ENCODE assay signal across 10 cellular contexts in genomic region chr6:117188627-117189201, GRCh38.
DNase-seq lines count a peak whose midpoint lies in the region; ATAC-seq and TF ChIP-seq lines count a peak whose summit lies in the region.
"Had no signal": no experiment of that assay in that cellular context is flagged by ENCODE, and none has a peak within 500 bp of the region (broad histone marks: within the 10 kb centered on the region; RNA-seq: fewer than 3 reads in every experiment).

No MANE protein-coding gene starts in this region.

- H3K4me3 ChIP-seq in AG10803 (ENCODE audit: low read length) (no peak overlapping the region), Panc1 (ENCODE audit: low read depth in 2 of 2, low read length in 2 of 2) (no peak overlapping the region), hepatocyte (no peak overlapping the region)
- H3K4me3 ChIP-seq: stomach had no signal

- CTCF ChIA-PET in Panc1 (lab: Charles Lee), result interaction anchor here (0.6 kb wide), 1 partner anchor 15 kb away, joined by 6 read pairs; no protein-coding TSS in a partner anchor

- ATAC-seq in Panc1, result no peak

- H3K9me3 ChIP-seq in Panc1 (ENCODE audit: control insufficient read depth, insufficient read depth, low read depth, low read length), result no peaks in the 10 kb centered on the region
- no peaks in the 10 kb centered on the region for H3K9me3 ChIP-seq in hepatocyte (ENCODE audit: low read depth)
- H3K9me3 ChIP-seq: stomach had no signal

- 25% methylated on average over 2 of the region's 2 CpGs for WGBS in hepatocyte (ENCODE audit: low lambda C conversion rate, missing lambda C conversion rate)

- H3K79me2 ChIP-seq in hepatocyte, result no peaks in the 10 kb centered on the region

- in situ Hi-C loops in GM13977 (cut with MboI; ENCODE audit: low pct_unique_long_range_greater_than_20kb, low sequenced_read_pairs, unreplicated experiment) (no loop called here), Panc1 (cut with HindIII; ENCODE audit: low pct_unique_long_range_greater_than_20kb, low sequenced_read_pairs) (no loop called here)

- no peaks in the 10 kb centered on the region for H3K27me3 ChIP-seq in Panc1 (ENCODE audit: control insufficient read depth, insufficient read depth, low read length)
- H3K27me3 ChIP-seq in hepatocyte, result no peaks in the 10 kb centered on the region
- H3K27me3 ChIP-seq: stomach had no signal

- H2AFZ ChIP-seq in hepatocyte, result no peak overlapping the region

- H3K36me3 ChIP-seq in Panc1 (ENCODE audit: control insufficient read depth, insufficient read depth, low read length), result no peaks in the 10 kb centered on the region
- no peaks in the 10 kb centered on the region for H3K36me3 ChIP-seq in hepatocyte (replicated peaks; ENCODE audit: insufficient read depth, low read depth)
- H3K36me3 ChIP-seq: stomach had no signal

- H3K4me1 ChIP-seq in Panc1 (ENCODE audit: control insufficient read depth, insufficient read depth, low read length), result no peaks in the 10 kb centered on the region
- no peaks in the 10 kb centered on the region for H3K4me1 ChIP-seq in hepatocyte (ENCODE audit: insufficient read depth)
- H3K4me1 ChIP-seq: stomach had no signal

- no peak for DNase-seq in AG10803 (ENCODE audit: low read depth)
- DNase-seq in GM13977 (ENCODE audit: low spot score), result no peak
- no peak for DNase-seq in Panc1 (ENCODE audit: low read depth, low spot score)
- DNase-seq in hepatocyte (ENCODE audit: low spot score), result no peak
- no peak for DNase-seq in NCI-H187 treated with DMSO at 0.1 percent for 48 hours (lab: John Stamatoyannopoulos, UW)
- DNase-seq in pons (ENCODE audit: low spot score), result no peak
- DNase-seq in superior temporal gyrus (ENCODE audit: extremely low spot score), result no peak
- no peak for DNase-seq in NCI-H1436 (lab: John Stamatoyannopoulos, UW)
- DNase-seq: activated CD4-positive, alpha-beta T cell treated with anti-CD3 and anti-CD28 coated beads, Interleukin-2, amount 50 U/mL, for 4 hours; stomach had no signal

- H4K20me1 ChIP-seq in hepatocyte (ENCODE audit: insufficient read depth, poor library complexity, severe bottlenecking), result no peaks in the 10 kb centered on the region

- POLR2A ChIA-PET in Panc1 (lab: Charles Lee), result no interaction called here

- TF ChIP-seq CTCF in AG10803 (conservative IDR thresholded peaks at IDR 0.05; ENCODE audit: low read length), result peak; percentile 27; the same call in 1 of the 2 replicates
- TF ChIP-seq CTCF in GM13977 (IDR thresholded peaks at IDR 0.05; ENCODE audit: extremely low read depth, insufficient read depth, missing control alignments), result peak; percentile 50
- peak; percentile 51; the same call in 1 of the 2 replicates for TF ChIP-seq CTCF in Panc1 (IDR thresholded peaks at IDR 0.05)
- TF ChIP-seq CTCF in hepatocyte (IDR thresholded peaks at IDR 0.05; ENCODE audit: poor library complexity), result peak; percentile 52

- intact Hi-C loops in Panc1 (cut with micrococcal nuclease; ENCODE audit: unreplicated experiment), result no loop called here

- BruUV-seq in Panc1 (replicated peaks; lab: Mats Ljungman, UMichigan), result no TSS peak

- H3K4me2 ChIP-seq in hepatocyte, result no peak overlapping the region

- no peaks in the 10 kb centered on the region for H3K9me2 ChIP-seq in hepatocyte (replicated peaks; ENCODE audit: insufficient read depth)

- no peak overlapping the region for H3K27ac ChIP-seq in Panc1 (ENCODE audit: low read length)
- no peak overlapping the region for H3K27ac ChIP-seq in hepatocyte
- H3K27ac ChIP-seq: stomach had no signal
